Comparison of ENCODE assay signal across 1 cellular context in the genomic region with DNA sequence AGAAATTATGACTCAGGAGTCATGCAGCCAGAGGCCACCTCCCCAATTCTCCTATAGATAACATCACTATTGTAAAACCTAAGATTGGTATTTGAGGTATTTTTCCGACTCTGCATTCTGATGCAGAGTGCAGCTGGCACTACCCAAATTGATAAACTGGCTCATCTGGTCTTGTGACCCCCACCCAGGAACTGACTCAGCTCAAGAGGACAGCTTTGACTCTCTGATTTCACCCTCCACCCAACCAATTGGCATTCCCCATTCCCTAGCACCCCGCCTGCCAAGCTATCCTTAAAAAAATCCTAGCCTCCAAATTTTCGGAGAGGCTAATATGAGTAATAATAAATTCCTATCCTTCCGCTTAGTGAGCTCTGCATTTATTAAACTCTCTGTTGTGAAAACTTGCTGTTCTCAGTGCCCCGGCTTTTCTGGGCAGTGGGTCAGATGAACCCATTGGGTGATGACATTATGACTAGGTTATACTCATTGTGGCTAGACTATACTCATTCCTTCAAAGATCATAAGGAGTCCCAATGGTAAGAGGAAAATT.
TF ChIP-seq lines count a peak whose summit lies in the region.

No MANE protein-coding gene starts in this region.

TF ChIP-seq in GM12878, 131 proteins besides CTCF, POLR2A, EP300 and RAD21:
- TF ChIP-seq JUNB (IDR thresholded peaks at IDR 0.05) (peak; percentile 55), ASH2L (IDR thresholded peaks at IDR 0.05; ENCODE audit: borderline replicate concordance, low read depth) (no peak), FOXM1 (IDR thresholded peaks at IDR 0.05; ENCODE audit: low read depth, low read length) (peak; percentile 15; the same call in 1 of the 2 replicates)
